Comparison of ENCODE assay signal across 8 cellular contexts in the genomic region with DNA sequence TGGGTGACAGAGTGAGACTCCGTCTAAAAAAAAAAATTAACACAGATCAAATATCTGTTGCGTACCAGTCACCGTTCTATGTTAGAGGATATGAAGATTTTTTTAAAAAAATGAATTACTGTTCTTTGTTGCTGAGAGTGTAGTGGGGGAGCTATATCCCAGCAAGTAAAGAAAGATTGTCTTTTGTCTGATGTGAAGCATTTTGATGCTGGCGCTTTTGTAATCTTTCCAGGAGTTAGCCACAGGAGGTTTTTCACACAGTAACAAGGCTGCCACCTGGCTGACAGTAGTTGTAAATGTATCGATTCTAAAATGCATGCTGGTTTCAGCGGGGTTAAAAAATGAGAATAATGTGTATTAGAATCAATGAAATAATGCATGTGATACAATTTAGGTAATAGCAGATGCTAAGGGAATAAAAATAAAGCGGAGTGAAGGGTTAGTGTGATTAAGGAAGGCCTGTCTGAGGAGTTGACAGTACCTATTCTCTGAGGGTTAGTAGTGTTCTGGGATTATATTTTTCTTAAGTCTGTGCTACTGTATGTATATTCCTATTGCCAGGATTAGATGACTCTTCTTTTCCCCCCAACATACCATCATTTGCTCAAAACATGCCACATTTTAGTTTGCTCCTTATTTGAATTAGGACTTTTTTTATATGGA. TPM values are rescaled to one million over a fixed set of nuclear protein-coding genes. Genes with fewer than 3 reads are reported as not detected.
DNase-seq lines count a peak whose midpoint lies in the region; ATAC-seq and TF ChIP-seq lines count a peak whose summit lies in the region.

No MANE protein-coding gene starts in this region.

- H3K27me3 Mint-ChIP-seq in CD14-positive monocyte (ENCODE audit: low read depth in 3 of 3) (peaks cover 0 to 2% (median 0%) of the 10 kb centered on the region in 3 donors), GM23338 (ENCODE audit: insufficient read depth, low read depth, poor library complexity) (peaks cover 18% of the 10 kb centered on the region), osteocyte (ENCODE audit: unreplicated experiment) (no peaks in the 10 kb centered on the region)
- no peaks in the 10 kb centered on the region for H3K27me3 Mint-ChIP-seq in activated T-cell treated with anti-CD3 and anti-CD28 coated beads, Interleukin-2, amount 50 U/mL, for 4 hours (ENCODE audit: low read depth)

- peaks cover 81% of the 10 kb centered on the region for H3K79me2 ChIP-seq in GM23338 (replicated peaks; ENCODE audit: insufficient read depth)
- H3K79me2 ChIP-seq in fibroblast of lung (ENCODE audit: control insufficient read depth, insufficient read depth, low read length), result peaks cover 74% of the 10 kb centered on the region

- no peaks in the 10 kb centered on the region for H3K9me2 ChIP-seq in GM23338 (ENCODE audit: insufficient read depth)

- peak overlapping the region; percentile 94; the same call in 1 of the 2 replicates for H3K4me2 ChIP-seq in GM23338
- peak overlapping the region; percentile 70 for H3K4me2 ChIP-seq in fibroblast of lung (ENCODE audit: extremely low read depth, insufficient read depth, low read length)

- no peaks in the 10 kb centered on the region for H3K9me3 ChIP-seq in fibroblast of lung (ENCODE audit: control insufficient read depth, insufficient read depth, low read depth, low read length)

- ATAC-seq in GM23338, result no peak
- no peak for ATAC-seq in activated T-cell treated with anti-CD3 and anti-CD28 coated beads, Interleukin-2, amount 50 U/mL, for 4 hours
- ATAC-seq in GM19351 (IDR thresholded peaks at IDR 0.05; ENCODE audit: unreplicated experiment), result no peak
- no peak for ATAC-seq in GM21786 (IDR thresholded peaks at IDR 0.05; ENCODE audit: unreplicated experiment)

- no peaks in the 10 kb centered on the region for H3K9me3 Mint-ChIP-seq in CD14-positive monocyte
- no peaks in the 10 kb centered on the region for H3K9me3 Mint-ChIP-seq in GM23338
- H3K9me3 Mint-ChIP-seq in activated T-cell treated with anti-CD3 and anti-CD28 coated beads, Interleukin-2, amount 50 U/mL, for 4 hours, result no peaks in the 10 kb centered on the region
- no peaks in the 10 kb centered on the region for H3K9me3 Mint-ChIP-seq in osteocyte (ENCODE audit: unreplicated experiment)

- no peaks in the 10 kb centered on the region for H3K36me3 Mint-ChIP-seq in CD14-positive monocyte
- H3K36me3 Mint-ChIP-seq in GM23338 (ENCODE audit: low read depth), result peaks cover 40% of the 10 kb centered on the region
- no peaks in the 10 kb centered on the region for H3K36me3 Mint-ChIP-seq in activated T-cell treated with anti-CD3 and anti-CD28 coated beads, Interleukin-2, amount 50 U/mL, for 4 hours (ENCODE audit: insufficient read depth)
- H3K36me3 Mint-ChIP-seq in osteocyte (ENCODE audit: unreplicated experiment), result no peaks in the 10 kb centered on the region

- peaks cover 15% of the 10 kb centered on the region for H3F3A ChIP-seq in GM23338 (replicated peaks; ENCODE audit: low read depth)

- H2AFZ ChIP-seq in GM23338 (no peak overlapping the region), fibroblast of lung (ENCODE audit: low read length) (peak overlapping the region; percentile 13)

- intact Hi-C loops in CD14-positive monocyte (cut with micrococcal nuclease), result loop anchor here (2.0 to 5.0 kb wide), 2 partner anchors 48 to 103 kb away; no protein-coding TSS in a partner anchor

- H3K27ac ChIP-seq in GM23338 (ENCODE audit: low read depth) (no peak overlapping the region), fibroblast of lung (ENCODE audit: insufficient read depth, low read length) (no peak overlapping the region)

- peaks cover 18% of the 10 kb centered on the region for H3K4me1 ChIP-seq in GM23338 (ENCODE audit: insufficient read depth)
- H3K4me1 ChIP-seq in fibroblast of lung (ENCODE audit: control insufficient read depth, extremely low read depth, insufficient read depth, low read length), result peaks cover 5% of the 10 kb centered on the region

- peak overlapping the region; percentile 97 for H3K4me3 ChIP-seq in GM23338
- H3K4me3 ChIP-seq in fibroblast of lung (replicated peaks in 1 of 4; ENCODE audit: control extremely low read depth in 1 of 4, insufficient read depth in 1 of 4, low read depth in 3 of 4, low read length in 4 of 4), result peak overlapping the region in 3 of 4 experiments; percentile 23 to 35 (median 28)

- H4K20me1 ChIP-seq in GM23338 (replicated peaks; ENCODE audit: insufficient read depth), result peaks cover 44% of the 10 kb centered on the region
- no peaks in the 10 kb centered on the region for H4K20me1 ChIP-seq in fibroblast of lung (ENCODE audit: control insufficient read depth, extremely low read depth, insufficient read depth, low read length)

- TF ChIP-seq CTCF in CD14-positive monocyte (IDR thresholded peaks at IDR 0.05), result peak; percentile 85
- TF ChIP-seq CTCF in GM23338 (conservative IDR thresholded peaks at IDR 0.05; ENCODE audit: low read depth in 2 of 2), result peak; percentile 75 to 82
- peak; percentile 58 to 68 for TF ChIP-seq CTCF in fibroblast of lung (conservative IDR thresholded peaks at IDR 0.05 in 1 of 2, IDR thresholded peaks at IDR 0.05 in 1 of 2; ENCODE audit: low read depth in 1 of 2, low read length in 2 of 2)
- peak; percentile 85 for TF ChIP-seq CTCF in osteocyte (IDR thresholded peaks at IDR 0.05)

- no peak overlapping the region for H3K9ac ChIP-seq in fibroblast of lung (ENCODE audit: insufficient read depth, low read length)

- H3K4me1 Mint-ChIP-seq in CD14-positive monocyte (peaks cover 37% of the 10 kb centered on the region), GM23338 (peaks cover 27% of the 10 kb centered on the region), osteocyte (ENCODE audit: unreplicated experiment) (peaks cover 40% of the 10 kb centered on the region)
- H3K4me1 Mint-ChIP-seq in activated T-cell treated with anti-CD3 and anti-CD28 coated beads, Interleukin-2, amount 50 U/mL, for 4 hours (ENCODE audit: low read depth), result peaks cover 40% of the 10 kb centered on the region

- H3K36me3 ChIP-seq in GM23338 (ENCODE audit: insufficient read depth), result peaks cover 8% of the 10 kb centered on the region; the same call in 1 of the 2 replicates
- H3K36me3 ChIP-seq in fibroblast of lung (ENCODE audit: control insufficient read depth, insufficient read depth, low read length), result peaks cover 2% of the 10 kb centered on the region

- H3K27me3 ChIP-seq in GM23338 (ENCODE audit: insufficient read depth), result no peaks in the 10 kb centered on the region
- no peaks in the 10 kb centered on the region for H3K27me3 ChIP-seq in fibroblast of lung (ENCODE audit: control insufficient read depth, insufficient read depth, low read length)

- H3K27ac Mint-ChIP-seq in CD14-positive monocyte (peak overlapping the region; percentile 8 to 96 (median 94)), GM23338 (peak overlapping the region; percentile 46), osteocyte (ENCODE audit: unreplicated experiment) (peak overlapping the region; percentile 92)

- H3K4me3 Mint-ChIP-seq in CD14-positive monocyte (peak overlapping the region; percentile 91 to 96), GM23338 (peak overlapping the region; percentile 91), osteocyte (ENCODE audit: unreplicated experiment) (peak overlapping the region; percentile 54)
- H3K4me3 Mint-ChIP-seq in activated T-cell treated with anti-CD3 and anti-CD28 coated beads, Interleukin-2, amount 50 U/mL, for 4 hours, result peak overlapping the region; percentile 94

- no peak for DNase-seq in CD14-positive monocyte (ENCODE audit: low spot score)
- peak; percentile 86 for DNase-seq in GM23338 (ENCODE audit: low spot score)
- peak; percentile 20 for DNase-seq in NCI-H526 treated with DMSO at 0.1 percent for 48 hours (lab: John Stamatoyannopoulos, UW)
- DNase-seq in activated T-cell treated with anti-CD3 and anti-CD28 coated beads, Interleukin-2, amount 50 U/mL, for 4 hours, result peak; percentile 39
- peak; percentile 68 to 86 for DNase-seq in fibroblast of lung (ENCODE audit: low read depth in 2 of 2)
- DNase-seq in osteocyte (ENCODE audit: extremely low spot score, unreplicated experiment), result peak; percentile 70

TF ChIP-seq in GM23338, 12 proteins besides CTCF, POLR2A, EP300 and RAD21 (continues in another document):
- TF ChIP-seq, protein P1, sequence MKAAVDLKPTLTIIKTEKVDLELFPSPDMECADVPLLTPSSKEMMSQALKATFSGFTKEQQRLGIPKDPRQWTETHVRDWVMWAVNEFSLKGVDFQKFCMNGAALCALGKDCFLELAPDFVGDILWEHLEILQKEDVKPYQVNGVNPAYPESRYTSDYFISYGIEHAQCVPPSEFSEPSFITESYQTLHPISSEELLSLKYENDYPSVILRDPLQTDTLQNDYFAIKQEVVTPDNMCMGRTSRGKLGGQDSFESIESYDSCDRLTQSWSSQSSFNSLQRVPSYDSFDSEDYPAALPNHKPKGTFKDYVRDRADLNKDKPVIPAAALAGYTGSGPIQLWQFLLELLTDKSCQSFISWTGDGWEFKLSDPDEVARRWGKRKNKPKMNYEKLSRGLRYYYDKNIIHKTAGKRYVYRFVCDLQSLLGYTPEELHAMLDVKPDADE (IDR thresholded peaks at IDR 0.05), result no peak
- TF ChIP-seq ZNF331 (CRISPR knock-in tag; IDR thresholded peaks at IDR 0.05; ENCODE audit: low read depth) (no peak), ZNF114 (CRISPR knock-in tag; IDR thresholded peaks at IDR 0.05) (no peak)

RNA-seq across cellular contexts. Expression of a gene that starts 3.4 kb away (rescaled TPM):
- polyA plus RNA-seq in CD14-positive monocyte (10 to 100 TPM; 18.0 to 33.0 TPM), GM23338 (2016; fragmentation: Nextera tagmentation; extraction: Ambion mirVana) (20.1 and 21.5 TPM in 2 replicates), fibroblast of lung (17.5 and 46.0 TPM in 2 replicates)
- total RNA-seq in GM23338 (2014; rRNA removed; shearing (Covaris generic)), result 269 and 299 TPM in 2 replicates
- total RNA-seq in activated T-cell treated with anti-CD3 and anti-CD28 coated beads, Interleukin-2, amount 50 U/mL, for 4 hours, result 100 to 1,000 TPM; 113 to 137 (median 118) TPM
- total RNA-seq in fibroblast of lung (11.6 and 17.3 TPM in 2 replicates), osteocyte (20.6 and 22.3 TPM in 2 replicates)
- 18.6 and 50.8 TPM in 2 replicates for polyA plus RNA-seq in fibroblast of lung (2012)
- polyA minus RNA-seq in fibroblast of lung (ENCODE audit: low replicate concordance), result 4.9 and 10.7 TPM in 2 replicates
